Comparison of ENCODE assay signal across 1 cellular context in the genomic region with DNA sequence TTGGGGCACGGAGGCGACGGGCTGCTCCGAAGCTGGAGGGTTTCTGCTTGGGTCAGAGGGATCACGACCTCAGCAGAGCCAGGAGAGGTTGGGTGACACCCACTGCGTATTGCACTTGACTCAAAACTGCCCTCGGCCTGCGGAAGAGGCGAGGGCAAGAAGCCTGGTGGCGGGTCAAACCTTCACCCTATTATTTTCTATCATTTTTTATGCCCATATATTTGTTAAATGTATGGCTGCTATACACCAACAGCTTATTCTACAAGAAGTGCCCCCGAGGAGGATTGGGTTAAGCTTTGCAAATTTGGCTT.
TF ChIP-seq lines count a peak whose summit lies in the region.

No MANE protein-coding gene starts in this region.

TF ChIP-seq in neural cell, 6 proteins besides CTCF, POLR2A, EP300 and RAD21 (continued from another document):
- TF ChIP-seq, protein P1, sequence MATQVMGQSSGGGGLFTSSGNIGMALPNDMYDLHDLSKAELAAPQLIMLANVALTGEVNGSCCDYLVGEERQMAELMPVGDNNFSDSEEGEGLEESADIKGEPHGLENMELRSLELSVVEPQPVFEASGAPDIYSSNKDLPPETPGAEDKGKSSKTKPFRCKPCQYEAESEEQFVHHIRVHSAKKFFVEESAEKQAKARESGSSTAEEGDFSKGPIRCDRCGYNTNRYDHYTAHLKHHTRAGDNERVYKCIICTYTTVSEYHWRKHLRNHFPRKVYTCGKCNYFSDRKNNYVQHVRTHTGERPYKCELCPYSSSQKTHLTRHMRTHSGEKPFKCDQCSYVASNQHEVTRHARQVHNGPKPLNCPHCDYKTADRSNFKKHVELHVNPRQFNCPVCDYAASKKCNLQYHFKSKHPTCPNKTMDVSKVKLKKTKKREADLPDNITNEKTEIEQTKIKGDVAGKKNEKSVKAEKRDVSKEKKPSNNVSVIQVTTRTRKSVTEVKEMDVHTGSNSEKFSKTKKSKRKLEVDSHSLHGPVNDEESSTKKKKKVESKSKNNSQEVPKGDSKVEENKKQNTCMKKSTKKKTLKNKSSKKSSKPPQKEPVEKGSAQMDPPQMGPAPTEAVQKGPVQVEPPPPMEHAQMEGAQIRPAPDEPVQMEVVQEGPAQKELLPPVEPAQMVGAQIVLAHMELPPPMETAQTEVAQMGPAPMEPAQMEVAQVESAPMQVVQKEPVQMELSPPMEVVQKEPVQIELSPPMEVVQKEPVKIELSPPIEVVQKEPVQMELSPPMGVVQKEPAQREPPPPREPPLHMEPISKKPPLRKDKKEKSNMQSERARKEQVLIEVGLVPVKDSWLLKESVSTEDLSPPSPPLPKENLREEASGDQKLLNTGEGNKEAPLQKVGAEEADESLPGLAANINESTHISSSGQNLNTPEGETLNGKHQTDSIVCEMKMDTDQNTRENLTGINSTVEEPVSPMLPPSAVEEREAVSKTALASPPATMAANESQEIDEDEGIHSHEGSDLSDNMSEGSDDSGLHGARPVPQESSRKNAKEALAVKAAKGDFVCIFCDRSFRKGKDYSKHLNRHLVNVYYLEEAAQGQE (IDR thresholded peaks at IDR 0.05; ENCODE audit: borderline replicate concordance), result no peak
- TF ChIP-seq SMC3 (conservative IDR thresholded peaks at IDR 0.05; ENCODE audit: poor library complexity) (no peak), TAF1 (IDR thresholded peaks at IDR 0.05; ENCODE audit: low read depth) (no peak), EZH2 (IDR thresholded peaks at IDR 0.05; ENCODE audit: borderline replicate concordance, insufficient read depth, low read length, poor library complexity, severe bottlenecking) (no peak)
TF ChIP-seq in neural cell: peak in this region for 0.
